In the genomic region with DNA sequence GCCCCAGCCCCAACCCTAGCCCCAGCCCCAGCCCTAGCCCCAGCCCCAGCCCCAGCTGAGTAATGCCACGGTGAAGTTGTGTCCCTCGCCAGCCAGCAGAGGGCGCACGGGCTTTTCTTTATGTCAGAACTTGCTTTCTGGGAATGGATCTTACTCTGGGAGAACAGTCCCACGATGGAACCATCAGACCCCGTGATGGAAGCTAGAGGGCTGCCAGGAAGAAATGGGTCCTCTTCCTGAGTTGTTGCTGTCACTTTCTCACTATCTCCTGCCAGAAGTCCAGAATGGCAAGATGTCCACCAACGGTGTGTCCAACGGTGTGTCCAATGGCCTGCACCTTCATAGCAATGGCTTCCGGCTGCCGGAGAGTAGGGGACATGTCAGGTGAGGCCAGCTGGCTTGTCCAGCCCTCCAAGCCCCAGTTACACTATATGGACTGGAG, we compare ENCODE assay signal across 8 cellular contexts. TPM values are rescaled to one million over a fixed set of nuclear protein-coding genes. Genes with fewer than 3 reads are reported as not detected.
A peak's percentile ranks its signal among the peaks of the same experiment; 100 is the strongest.
DNase-seq lines count a peak whose midpoint lies in the region; ATAC-seq and TF ChIP-seq lines count a peak whose summit lies in the region.

No MANE protein-coding gene starts in this region.

- peak; percentile 73 for TF ChIP-seq CTCF in AG10803 (conservative IDR thresholded peaks at IDR 0.05; ENCODE audit: low read length)
- TF ChIP-seq CTCF in foreskin keratinocyte (conservative IDR thresholded peaks at IDR 0.05) = peak; percentile 67

- H3K27ac ChIP-seq in foreskin keratinocyte = no peak overlapping the region

- no peaks in the 10 kb centered on the region for H3K27me3 ChIP-seq in foreskin keratinocyte

- no peak overlapping the region for H3K4me3 ChIP-seq in AG10803 (ENCODE audit: low read length)

- DNase-seq in AG10803 (ENCODE audit: low read depth) (peak; percentile 58), H4 (ENCODE audit: low spot score) (peak; percentile 21), RPMI8226 (peak; percentile 69), foreskin keratinocyte (peak; percentile 2 to 25), nucleus accumbens (lab: John Stamatoyannopoulos, UW) (peak in 46 of 56 donors; percentile 3 to 81 (median 32)), stromal cell of bone marrow (ENCODE audit: low read depth) (peak; percentile 38)
- DNase-seq in activated effector memory CD4-positive, alpha-beta T cell treated with Interleukin-2 at 50 U/mL for 16 hours = peak; percentile 33

- H3K4me1 ChIP-seq in foreskin keratinocyte = peaks cover 17% of the 10 kb centered on the region

- ATAC-seq in foreskin keratinocyte (no peak), HG02870 (IDR thresholded peaks at IDR 0.05; ENCODE audit: unreplicated experiment) (no peak)

RNA-seq across cellular contexts. Expression of a gene that starts 25.2 kb away (rescaled TPM):
- 30.7 and 33.4 TPM in 2 replicates for total RNA-seq in H4 (2014; rRNA removed; shearing (Covaris generic))
- 31.5 and 34.6 TPM in 2 replicates for total RNA-seq in foreskin keratinocyte
- polyA plus RNA-seq in foreskin keratinocyte = 44.0 and 50.2 TPM in 2 replicates

RNA-seq across cellular contexts. Expression of a gene that starts 45.0 kb away (rescaled TPM):
- total RNA-seq in H4 (2014; rRNA removed; shearing (Covaris generic)) = 0.99 and 1.0 TPM in 2 replicates
- total RNA-seq in foreskin keratinocyte = 42.3 and 49.3 TPM in 2 replicates
- polyA plus RNA-seq in foreskin keratinocyte = 49.6 and 62.4 TPM in 2 replicates

Comparison
In these comparisons a context has a peak if more than half of its experiments do, and no peak if none do; other contexts are left out.
1. DNase-seq: peak in every context shown above with its lines; median percentile 69 in RPMI8226; 58 in AG10803; 38 in stromal cell of bone marrow; 33 in activated effector memory CD4-positive, alpha-beta T cell treated with Interleukin-2 at 50 U/mL for 16 hours; 32 in nucleus accumbens; 21 in H4; 14 in foreskin keratinocyte.
2. RNA of a gene that starts 45.0 kb away (total RNA-seq): 42.3 to 49.3 TPM in foreskin keratinocyte; 0.99 to 1.0 TPM in H4; every median in the first group is over 10 times any median in the second.